In the genomic region with DNA sequence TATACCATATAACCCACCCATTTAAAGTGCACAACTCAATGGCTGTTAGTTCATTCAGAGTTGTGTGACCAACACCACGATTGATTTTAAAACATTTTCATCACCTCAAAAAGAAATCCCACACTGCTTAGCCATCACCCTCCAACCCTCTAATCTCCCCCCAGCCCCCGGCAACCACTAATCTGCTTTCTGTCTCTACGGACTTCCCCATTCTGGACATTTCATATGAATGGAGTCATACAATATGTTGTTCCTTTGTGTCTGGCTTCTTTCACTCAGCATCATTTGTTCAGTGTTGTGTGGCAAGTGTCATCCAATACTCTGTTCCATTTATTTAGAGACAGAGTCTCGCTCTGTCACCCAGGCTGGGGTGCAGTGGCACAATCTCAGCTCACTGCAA, we compare ENCODE assay signal across 24 cellular contexts. TPM values are rescaled to one million over a fixed set of nuclear protein-coding genes. Genes with fewer than 3 reads are reported as not detected.
"Had no signal": no experiment of that assay in that cellular context is flagged by ENCODE, and none has a peak within 500 bp of the region (broad histone marks: within the 10 kb centered on the region; RNA-seq: fewer than 3 reads in every experiment).

No MANE protein-coding gene starts in this region.

- FAIRE-seq: kidney had no signal

- H3K9me3 ChIP-seq: breast epithelium, gastrocnemius medialis, right atrium auricular region, suprapubic skin, transverse colon, vagina had no signal

- H3K27me3 ChIP-seq: breast epithelium, right atrium auricular region, suprapubic skin, vagina had no signal

- H3K4me3 ChIP-seq: breast epithelium, gastrocnemius medialis, heart left ventricle, right atrium auricular region, skin epidermis, suprapubic skin, transverse colon, vagina had no signal

- ATAC-seq: activated naive CD8-positive, alpha-beta T cell treated with anti-CD3 and anti-CD28 coated beads, Interleukin-2, amount 50 U/mL, for 24 hours; esophagus mucosa; gastrocnemius medialis; heart left ventricle; left ventricle myocardium superior; stimulated activated naive CD8-positive, alpha-beta T cell treated with anti-CD3 and anti-CD28 coated beads, Interleukin-15, amount 100 ng/mL, for 72 hours had no signal

- H3K27ac ChIP-seq: gastrocnemius medialis, heart left ventricle, right atrium auricular region, skin epidermis, suprapubic skin, transverse colon, vagina had no signal

- H3K36me3 ChIP-seq: breast epithelium, gastrocnemius medialis, heart left ventricle, right atrium auricular region, suprapubic skin, transverse colon, vagina had no signal

- H3K4me1 ChIP-seq: breast epithelium, gastrocnemius medialis had no signal

- DNase-seq: activated B cell treated with CpG ODN at 0.5 μM for 24 hours; activated CD4-positive, alpha-beta memory T cell treated with anti-CD3 and anti-CD28 coated beads, Interleukin-2, amount 10 ng/mL, durations not matched to agents 7 days and 5 days; activated CD4-positive, alpha-beta T cell treated with anti-CD3 and anti-CD28 coated beads for 4 hours; activated naive CD4-positive, alpha-beta T cell treated with anti-CD3 and anti-CD28 coated beads, Interleukin-2, amount 10 ng/mL, durations not matched to agents 7 days and 5 days; activated naive CD8-positive, alpha-beta T cell treated with anti-CD3 and anti-CD28 coated beads, Interleukin-2, amount 50 U/mL, for 24 hours; activated T-cell treated with anti-CD3 and anti-CD28 coated beads, Interleukin-2, amount 50 U/mL, for 1 hour; anterior cingulate cortex; effector CD8-positive, alpha-beta T cell; gastrocnemius medialis; heart left ventricle; kidney; left ventricle myocardium superior; stimulated activated CD4-positive, alpha-beta T cell treated with anti-CD3 and anti-CD28 coated beads, Interleukin-15, amount 100 ng/mL, for 24 hours; stimulated activated CD4-positive, alpha-beta T cell treated with anti-CD3 and anti-CD28 coated beads, Interleukin-2, amount 100 ng/mL, for 48 hours; stimulated activated naive CD8-positive, alpha-beta T cell treated with anti-CD3 and anti-CD28 coated beads, Interleukin-15, amount 100 ng/mL, for 72 hours; transverse colon had no signal

RNA-seq across cellular contexts. Expression of a gene that starts 4.0 kb away (rescaled TPM):
- total RNA-seq: T-helper 2 cell treated with Interferon-gamma antibody and Interleukin-4, amounts not matched to agents 100 ng/mL and 5 ng/mL, for 36 hours had no signal

RNA-seq across cellular contexts. Expression of a gene that starts 28.3 kb away (rescaled TPM):
- total RNA-seq: activated B cell treated with CpG ODN at 0.5 μM for 24 hours; activated CD4-positive, alpha-beta memory T cell treated with anti-CD3 and anti-CD28 coated beads, Interleukin-2, amount 10 ng/mL, durations not matched to agents 7 days and 5 days; mononuclear cell; T-helper 2 cell treated with Interferon-gamma antibody and Interleukin-4, amounts not matched to agents 100 ng/mL and 5 ng/mL, for 36 hours had no signal
